ENCODE assay signal across 1 cellular context in genomic region chr15:39270976-39271375, GRCh38.
TF ChIP-seq lines count a peak whose summit lies in the region.

No MANE protein-coding gene starts in this region.

TF ChIP-seq in GM23338, 12 proteins besides CTCF, POLR2A, EP300 and RAD21 (continued from another document):
- TF ChIP-seq ETS1 (IDR thresholded peaks at IDR 0.05) (no peak), POLR2AphosphoS5 (IDR thresholded peaks at IDR 0.05; ENCODE audit: low read depth) (no peak), ZNF114 (CRISPR knock-in tag; IDR thresholded peaks at IDR 0.05) (no peak), CREB1 (CRISPR knock-in tag; IDR thresholded peaks at IDR 0.05; ENCODE audit: low read depth) (no peak)
